8 cellular contexts compared by ENCODE assay signal in the genomic region with DNA sequence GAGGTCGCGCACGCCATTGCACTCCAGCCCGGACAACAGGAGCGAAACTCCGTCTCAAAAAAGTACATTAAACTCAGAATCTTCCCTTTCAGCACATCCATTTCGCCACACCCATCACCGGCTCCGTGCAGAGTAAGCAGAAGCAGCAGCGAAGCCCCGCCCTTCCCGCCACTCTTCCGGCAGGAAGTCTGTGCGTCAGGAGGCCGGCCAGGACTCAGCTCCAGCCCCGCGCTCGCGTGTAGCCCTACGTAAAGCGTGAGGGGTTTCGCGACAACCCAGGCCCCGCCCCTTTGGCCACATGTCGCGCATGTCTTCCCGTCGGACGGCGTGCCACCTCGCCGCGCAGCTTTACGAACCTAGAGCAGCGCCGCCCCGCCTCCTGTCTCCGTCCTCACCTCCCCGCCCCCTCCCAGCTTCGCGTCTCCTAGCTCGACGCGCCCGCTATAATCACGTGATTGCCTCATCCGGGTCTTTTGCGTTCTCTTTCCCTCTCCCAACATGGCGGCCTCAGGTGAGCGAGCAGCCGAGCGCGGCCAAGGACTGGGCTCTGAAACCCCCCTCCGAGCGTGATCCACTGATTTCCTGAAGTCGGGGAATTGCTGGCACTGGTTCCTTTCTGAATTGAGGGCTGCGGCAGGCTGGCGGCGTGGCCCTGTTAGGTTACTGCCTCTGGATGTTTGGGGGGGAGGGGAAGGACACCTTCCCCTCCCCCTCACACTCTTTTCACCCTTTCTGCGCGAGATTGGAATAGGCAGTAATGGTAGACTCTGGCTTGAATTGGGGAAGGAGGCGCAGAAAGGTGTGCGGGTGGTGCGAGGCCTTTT. TPM values are rescaled to one million over a fixed set of nuclear protein-coding genes. Genes with fewer than 3 reads are reported as not detected.
DNase-seq lines count a peak whose midpoint lies in the region; ATAC-seq and TF ChIP-seq lines count a peak whose summit lies in the region.

A gene with protein sequence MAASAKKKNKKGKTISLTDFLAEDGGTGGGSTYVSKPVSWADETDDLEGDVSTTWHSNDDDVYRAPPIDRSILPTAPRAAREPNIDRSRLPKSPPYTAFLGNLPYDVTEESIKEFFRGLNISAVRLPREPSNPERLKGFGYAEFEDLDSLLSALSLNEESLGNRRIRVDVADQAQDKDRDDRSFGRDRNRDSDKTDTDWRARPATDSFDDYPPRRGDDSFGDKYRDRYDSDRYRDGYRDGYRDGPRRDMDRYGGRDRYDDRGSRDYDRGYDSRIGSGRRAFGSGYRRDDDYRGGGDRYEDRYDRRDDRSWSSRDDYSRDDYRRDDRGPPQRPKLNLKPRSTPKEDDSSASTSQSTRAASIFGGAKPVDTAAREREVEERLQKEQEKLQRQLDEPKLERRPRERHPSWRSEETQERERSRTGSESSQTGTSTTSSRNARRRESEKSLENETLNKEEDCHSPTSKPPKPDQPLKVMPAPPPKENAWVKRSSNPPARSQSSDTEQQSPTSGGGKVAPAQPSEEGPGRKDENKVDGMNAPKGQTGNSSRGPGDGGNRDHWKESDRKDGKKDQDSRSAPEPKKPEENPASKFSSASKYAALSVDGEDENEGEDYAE (plus strand): TSS at position 471 of the 824 bp plus-strand sequence. CDS start 28 bp downstream, at position 499.

- H3K27ac Mint-ChIP-seq in activated B cell treated with CpG ODN at 0.5 μM for 24 hours = peak within 1 kb of the TSS; percentile 98

- no peaks in the 10 kb centered on the region for H3K9me3 Mint-ChIP-seq in activated B cell treated with CpG ODN at 0.5 μM for 24 hours

- CTCF ChIA-PET in activated B cell treated with CpG ODN at 0.5 μM for 24 hours (lab: Charles Lee) = interaction anchor here (1.0 to 1.5 kb wide), 4 partner anchors 26 to 981 kb away, joined by 3 to 4 read pairs (median 4); no protein-coding TSS in a partner anchor

- H3K36me3 Mint-ChIP-seq in activated B cell treated with CpG ODN at 0.5 μM for 24 hours (ENCODE audit: low read depth) = peaks cover 39% of the 10 kb centered on the region

- POLR2A ChIA-PET in activated B cell treated with CpG ODN at 0.5 μM for 24 hours (lab: Charles Lee) = interaction anchor here (0.6 to 1.8 kb wide), 21 partner anchors 11 to 1616 kb away, joined by 3 to 19 read pairs (median 4); a partner anchor contains a TSS

- peaks cover 51% of the 10 kb centered on the region for H3K4me1 Mint-ChIP-seq in activated B cell treated with CpG ODN at 0.5 μM for 24 hours

- ATAC-seq in HG03196 (IDR thresholded peaks at IDR 0.05; ENCODE audit: unreplicated experiment) = peak; percentile 87
- ATAC-seq in activated B cell treated with CpG ODN at 0.5 μM for 24 hours (ENCODE audit: low read depth) = peak; percentile 90

- H3K27me3 Mint-ChIP-seq in activated B cell treated with CpG ODN at 0.5 μM for 24 hours = peaks cover 1% of the 10 kb centered on the region

- H3K27ac ChIP-seq in caudate nucleus (ENCODE audit: low read depth, low read length) = peak within 1 kb of the TSS; percentile 90

- peak within 1 kb of the TSS; percentile 98 for H3K4me3 Mint-ChIP-seq in activated B cell treated with CpG ODN at 0.5 μM for 24 hours

- TF ChIP-seq POLR2A in GM18951 (IDR thresholded peaks at IDR 0.05; ENCODE audit: extremely low read depth, insufficient read depth, insufficient read length) = peak; percentile 70

- intact Hi-C loops in activated B cell treated with CpG ODN at 0.5 μM for 24 hours (cut with micrococcal nuclease) = loop anchor here (1.0 to 5.0 kb wide), 8 partner anchors 41 to 1491 kb away; a partner anchor contains a TSS

- in situ Hi-C loops in GM18951 (cut with MboI; ENCODE audit: low sequenced_read_pairs, unreplicated experiment) = no loop called here

- no peak for TF ChIP-seq CTCF in activated B cell treated with CpG ODN at 0.5 μM for 24 hours (IDR thresholded peaks at IDR 0.05)

- DNase-seq in AG08395 (ENCODE audit: low spot score) = peak; percentile 99
- DNase-seq in NCI-H345 (lab: John Stamatoyannopoulos, UW) = peak; percentile 100
- peak; percentile 97 for DNase-seq in activated B cell treated with CpG ODN at 0.5 μM for 24 hours
- DNase-seq in caudate nucleus (lab: John Stamatoyannopoulos, UW) = peak; percentile 74 to 100 (median 99)
- peak; percentile 96 for DNase-seq in iPS-NIHi7 (ENCODE audit: extremely low spot score)
- peak; percentile 99 for DNase-seq in smooth muscle cell of the brain vasculature (ENCODE audit: low read depth, low spot score)

RNA-seq across cellular contexts. Expression of the gene that starts here (rescaled TPM):
- 726 and 733 TPM in 2 replicates for total RNA-seq in activated B cell treated with CpG ODN at 0.5 μM for 24 hours

Comparison
In these comparisons a context has a peak if more than half of its experiments do, and no peak if none do; other contexts are left out.
1. Peak in every context shown above with its lines: DNase-seq, ATAC-seq and H3K27ac ChIP-seq.